In genomic region chr21:44537930-44538911, GRCh38 we compare ENCODE assay signal across 20 cellular contexts. TPM values are rescaled to one million over a fixed set of nuclear protein-coding genes. Genes with fewer than 3 reads are reported as not detected.
"Had no signal": no experiment of that assay in that cellular context is flagged by ENCODE, and none has a peak within 500 bp of the region (broad histone marks: within the 10 kb centered on the region; RNA-seq: fewer than 3 reads in every experiment).

No MANE protein-coding gene starts in this region.

- H3K36me3 Mint-ChIP-seq: activated naive CD8-positive, alpha-beta T cell treated with anti-CD3 and anti-CD28 coated beads for 36 hours; immature natural killer cell had no signal

- H3K27ac Mint-ChIP-seq: activated CD4-positive, alpha-beta T cell treated with anti-CD3 and anti-CD28 coated beads, Interleukin-2, amount 10 ng/mL, durations not matched to agents 24 days and 14 days; activated naive CD8-positive, alpha-beta T cell treated with anti-CD3 and anti-CD28 coated beads for 36 hours; activated T-cell treated with anti-CD3 and anti-CD28 coated beads, Interleukin-2, amount 50 U/mL, for 24 hours; nephron progenitor cell; WTC11 had no signal

- H3K27ac ChIP-seq: breast epithelium, esophagus squamous epithelium, parathyroid adenoma, uterus had no signal

- H2AFZ ChIP-seq: parathyroid adenoma had no signal

- DNase-seq: activated CD4-positive, alpha-beta T cell treated with anti-CD3 and anti-CD28 coated beads, Interleukin-2, amount 10 ng/mL, durations not matched to agents 24 days and 14 days; activated effector memory CD4-positive, alpha-beta T cell treated with anti-CD3 and anti-CD28 coated beads, Interleukin-2, amount 50 U/mL, for 16 hours; activated naive CD8-positive, alpha-beta T cell treated with anti-CD3 and anti-CD28 coated beads for 36 hours; activated T-cell treated with anti-CD3 and anti-CD28 coated beads, Interleukin-2, amount 50 U/mL, for 24 hours; esophagus squamous epithelium; foreskin fibroblast; glutamatergic neuron; immature natural killer cell; left cardiac atrium; nephron progenitor cell; SK-N-SH; stimulated activated naive CD4-positive, alpha-beta T cell treated with Interleukin-2 at 50 U/mL for 16 hours had no signal

- H3K4me3 ChIP-seq: breast epithelium, esophagus squamous epithelium, smooth muscle cell, uterus had no signal

- H3K9me3 ChIP-seq: SK-N-SH, uterus had no signal

- H3K9me3 Mint-ChIP-seq: activated naive CD8-positive, alpha-beta T cell treated with anti-CD3 and anti-CD28 coated beads for 36 hours; activated T-cell treated with anti-CD3 and anti-CD28 coated beads, Interleukin-2, amount 50 U/mL, for 24 hours; immature natural killer cell; nephron progenitor cell had no signal

- H3K9ac ChIP-seq: parathyroid adenoma, SK-N-SH had no signal

- H3K4me1 Mint-ChIP-seq: activated CD4-positive, alpha-beta T cell treated with anti-CD3 and anti-CD28 coated beads, Interleukin-2, amount 10 ng/mL, durations not matched to agents 24 days and 14 days; activated naive CD8-positive, alpha-beta T cell treated with anti-CD3 and anti-CD28 coated beads for 36 hours; immature natural killer cell had no signal

- ATAC-seq: left cardiac atrium, WTC11 had no signal

- H3K27me3 ChIP-seq: uterus had no signal

- H3K4me1 ChIP-seq: breast epithelium, esophagus squamous epithelium, parathyroid adenoma, uterus had no signal

- H3K4me3 Mint-ChIP-seq: activated CD4-positive, alpha-beta T cell treated with anti-CD3 and anti-CD28 coated beads, Interleukin-2, amount 10 ng/mL, durations not matched to agents 24 days and 14 days; activated naive CD8-positive, alpha-beta T cell treated with anti-CD3 and anti-CD28 coated beads for 36 hours; activated T-cell treated with anti-CD3 and anti-CD28 coated beads, Interleukin-2, amount 50 U/mL, for 24 hours; immature natural killer cell; nephron progenitor cell; WTC11 had no signal

- H3K4me2 ChIP-seq: SK-N-SH, smooth muscle cell had no signal

- H3K27me3 Mint-ChIP-seq: activated naive CD8-positive, alpha-beta T cell treated with anti-CD3 and anti-CD28 coated beads for 36 hours; activated T-cell treated with anti-CD3 and anti-CD28 coated beads, Interleukin-2, amount 50 U/mL, for 24 hours had no signal

- H3K79me2 ChIP-seq: parathyroid adenoma had no signal

- H3K36me3 ChIP-seq: breast epithelium, esophagus squamous epithelium, uterus had no signal

RNA-seq across cellular contexts. Expression of gene KRTAP10-1, which starts 1.8 kb away (rescaled TPM):
- total RNA-seq: activated CD4-positive, alpha-beta T cell treated with anti-CD3 and anti-CD28 coated beads, Interleukin-2, amount 10 ng/mL, durations not matched to agents 24 days and 14 days; activated CD8-positive, alpha-beta memory T cell treated with anti-CD3 and anti-CD28 coated beads for 36 hours; activated naive CD8-positive, alpha-beta T cell treated with anti-CD3 and anti-CD28 coated beads for 36 hours; breast epithelium; cerebellum; esophagus squamous epithelium; left cardiac atrium; smooth muscle cell; temporal lobe; uterus; WTC11 had no signal

RNA-seq across cellular contexts. Expression of gene KRTAP10-2, which starts 13.1 kb away (rescaled TPM):
- total RNA-seq: activated CD4-positive, alpha-beta T cell treated with anti-CD3 and anti-CD28 coated beads, Interleukin-2, amount 10 ng/mL, durations not matched to agents 24 days and 14 days; activated CD8-positive, alpha-beta memory T cell treated with anti-CD3 and anti-CD28 coated beads for 36 hours; activated naive CD8-positive, alpha-beta T cell treated with anti-CD3 and anti-CD28 coated beads for 36 hours; breast epithelium; cerebellum; esophagus squamous epithelium; left cardiac atrium; smooth muscle cell; temporal lobe; uterus; WTC11 had no signal

RNA-seq across cellular contexts. Expression of gene KRTAP10-3, which starts 20.4 kb away (rescaled TPM):
- total RNA-seq: activated CD4-positive, alpha-beta T cell treated with anti-CD3 and anti-CD28 coated beads, Interleukin-2, amount 10 ng/mL, durations not matched to agents 24 days and 14 days; activated CD8-positive, alpha-beta memory T cell treated with anti-CD3 and anti-CD28 coated beads for 36 hours; activated naive CD8-positive, alpha-beta T cell treated with anti-CD3 and anti-CD28 coated beads for 36 hours; breast epithelium; cerebellum; esophagus squamous epithelium; left cardiac atrium; smooth muscle cell; temporal lobe; uterus; WTC11 had no signal

RNA-seq across cellular contexts. Expression of gene KRTAP10-4, which starts 35.3 kb away (rescaled TPM):
- total RNA-seq: activated CD4-positive, alpha-beta T cell treated with anti-CD3 and anti-CD28 coated beads, Interleukin-2, amount 10 ng/mL, durations not matched to agents 24 days and 14 days; activated CD8-positive, alpha-beta memory T cell treated with anti-CD3 and anti-CD28 coated beads for 36 hours; activated naive CD8-positive, alpha-beta T cell treated with anti-CD3 and anti-CD28 coated beads for 36 hours; breast epithelium; cerebellum; esophagus squamous epithelium; left cardiac atrium; smooth muscle cell; temporal lobe; uterus; WTC11 had no signal

RNA-seq across cellular contexts. Expression of gene KRTAP10-5, which starts 42.2 kb away (rescaled TPM):
- total RNA-seq: activated CD4-positive, alpha-beta T cell treated with anti-CD3 and anti-CD28 coated beads, Interleukin-2, amount 10 ng/mL, durations not matched to agents 24 days and 14 days; activated CD8-positive, alpha-beta memory T cell treated with anti-CD3 and anti-CD28 coated beads for 36 hours; activated naive CD8-positive, alpha-beta T cell treated with anti-CD3 and anti-CD28 coated beads for 36 hours; breast epithelium; cerebellum; esophagus squamous epithelium; left cardiac atrium; smooth muscle cell; temporal lobe; uterus; WTC11 had no signal
